9 cellular contexts compared by ENCODE assay signal in the genomic region with DNA sequence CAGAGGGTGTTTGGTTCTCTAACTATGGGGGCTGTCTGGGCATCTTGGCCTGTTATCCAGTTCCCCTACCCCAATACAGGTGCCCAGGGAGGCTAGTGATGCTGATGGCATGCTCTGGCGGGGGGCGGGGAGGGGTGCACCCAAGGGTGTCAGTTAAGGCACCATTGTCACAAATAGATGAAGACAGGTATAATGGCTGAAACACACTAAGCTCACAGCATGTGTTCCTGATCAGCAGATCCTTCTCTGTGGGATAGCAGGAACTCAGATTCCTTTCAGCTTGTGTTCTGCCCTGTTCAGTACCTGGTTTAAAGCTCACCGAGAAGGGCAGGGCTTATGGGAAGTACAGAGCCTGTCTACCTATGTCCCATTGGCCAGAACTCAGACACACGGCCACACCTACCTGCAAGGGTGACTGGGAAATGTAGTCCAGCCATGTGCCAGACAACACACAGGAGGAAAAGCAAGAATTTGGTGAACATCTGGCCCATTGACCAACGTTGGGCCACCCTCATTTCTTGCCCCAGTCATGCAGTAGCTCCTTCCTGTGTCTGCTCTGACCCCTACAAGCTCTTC. TPM values are rescaled to one million over a fixed set of nuclear protein-coding genes. Genes with fewer than 3 reads are reported as not detected.
DNase-seq lines count a peak whose midpoint lies in the region; ATAC-seq and TF ChIP-seq lines count a peak whose summit lies in the region.
"Had no signal": no experiment of that assay in that cellular context is flagged by ENCODE, and none has a peak within 500 bp of the region (broad histone marks: within the 10 kb centered on the region; RNA-seq: fewer than 3 reads in every experiment).

No MANE protein-coding gene starts in this region.

- H3K9me3 ChIP-seq in OCI-LY7 (ENCODE audit: low read length) (no peaks in the 10 kb centered on the region), sigmoid colon (peaks cover 0 to 6% (median 0%) of the 10 kb centered on the region in 4 donors)

- TF ChIP-seq POLR2A in sigmoid colon (IDR thresholded peaks at IDR 0.05): no peak

- H3K36me3 ChIP-seq in OCI-LY7 (ENCODE audit: insufficient read depth, low read length): no peaks in the 10 kb centered on the region
- no peaks in the 10 kb centered on the region for H3K36me3 ChIP-seq in sigmoid colon

- H2AFZ ChIP-seq in OCI-LY7 (ENCODE audit: low read length): peak overlapping the region; percentile 84

- peak overlapping the region; percentile 33 for H3K4me2 ChIP-seq in OCI-LY7 (ENCODE audit: low read length)

- ATAC-seq in HG03097 (IDR thresholded peaks at IDR 0.05; ENCODE audit: low FRiP score, unreplicated experiment) (peak; percentile 48), GM19452 (IDR thresholded peaks at IDR 0.05; ENCODE audit: unreplicated experiment) (no peak), HG02970 (IDR thresholded peaks at IDR 0.05; ENCODE audit: low FRiP score, unreplicated experiment) (no peak)

- intact Hi-C loops in OCI-LY7 (cut with micrococcal nuclease; ENCODE audit: unreplicated experiment) (no loop called here), sigmoid colon (cut with DNase I) (no loop called here)

- H3K79me2 ChIP-seq in OCI-LY7 (ENCODE audit: insufficient read depth, low read depth, low read length): no peaks in the 10 kb centered on the region

- H3K4me1 ChIP-seq in OCI-LY7 (ENCODE audit: insufficient read depth, low read length, poor library complexity, severe bottlenecking): no peaks in the 10 kb centered on the region
- H3K4me1 ChIP-seq in sigmoid colon: peaks cover 0 to 4% (median 2%) of the 10 kb centered on the region in 4 donors

- peaks cover 0 to 43% (median 22%) of the 10 kb centered on the region in 3 donors for H3K27me3 ChIP-seq in sigmoid colon

- no peak for TF ChIP-seq CTCF in OCI-LY7 (conservative IDR thresholded peaks at IDR 0.05; ENCODE audit: low read length)
- no peak for TF ChIP-seq CTCF in choroid plexus epithelial cell (conservative IDR thresholded peaks at IDR 0.05; ENCODE audit: low read depth, low read length)
- no peak for TF ChIP-seq CTCF in sigmoid colon (IDR thresholded peaks at IDR 0.05)

- CTCF ChIA-PET in OCI-LY7 (lab: Charles Lee; ENCODE audit: unreplicated experiment): no interaction called here

- H3K9me2 ChIP-seq in OCI-LY7 (ENCODE audit: insufficient read depth, low read length): no peaks in the 10 kb centered on the region

- DNase-seq in NCI-H2029 treated with DMSO at 0.1 percent for 48 hours (lab: John Stamatoyannopoulos, UW) (peak; percentile 4), NCI-H2029 (lab: John Stamatoyannopoulos, UW) (no peak), OCI-LY7 (ENCODE audit: low spot score) (peak; percentile 60), choroid plexus epithelial cell (ENCODE audit: low read depth) (peak; percentile 48), sigmoid colon (peak; percentile 24)

- no peak for TF ChIP-seq EP300 in sigmoid colon (IDR thresholded peaks at IDR 0.05)

- POLR2A ChIA-PET in OCI-LY7 (lab: Charles Lee): no interaction called here

- H4K20me1 ChIP-seq in OCI-LY7 (ENCODE audit: insufficient read depth, low read length): no peaks in the 10 kb centered on the region

- no TSS peak for BruUV-seq in OCI-LY7 (replicated peaks; lab: Mats Ljungman, UMichigan)

- 39 to 45% methylated on average over 5 of the region's 5 CpGs for WGBS in sigmoid colon, 2 donors

- no peak overlapping the region for H3K4me3 ChIP-seq in OCI-LY7 (ENCODE audit: low read depth, low read length, poor library complexity, severe bottlenecking)
- H3K4me3 ChIP-seq in choroid plexus epithelial cell (ENCODE audit: low read depth, low read length): no peak overlapping the region
- no peak overlapping the region for H3K4me3 ChIP-seq in sigmoid colon

- no peak overlapping the region for H3K27ac ChIP-seq in OCI-LY7 (ENCODE audit: low read depth, low read length, poor library complexity, severe bottlenecking)
- no peak overlapping the region for H3K27ac ChIP-seq in sigmoid colon

RNA-seq across cellular contexts. Expression of gene RSPO4, which starts 3.4 kb away (rescaled TPM):
- not detected in 2 replicates for total RNA-seq in OCI-LY7 (2014; rRNA removed; shearing (Covaris generic))
- not detected in 2 replicates for total RNA-seq in OCI-LY7 (2022)
- total RNA-seq in sigmoid colon: not detected
- polyA plus RNA-seq in sigmoid colon: under 1 TPM in 1 of 3 donors, not detected in 2; 0.09 TPM
- polyA plus RNA-seq: AG04450 had no signal
